ENCODE assay signal across 19 cellular contexts in genomic region chr11:25899761-25900160, GRCh38.
"Had no signal": no experiment of that assay in that cellular context is flagged by ENCODE, and none has a peak within 500 bp of the region (broad histone marks: within the 10 kb centered on the region; RNA-seq: fewer than 3 reads in every experiment).

No MANE protein-coding gene starts in this region.

- H3K27ac Mint-ChIP-seq: mesothelial cell of epicardium; naive B cell; natural killer cell; stimulated activated naive B cell treated with anti-CD40 and anti-IgM and Interleukin-4, amounts not matched to agents 10 μg/mL and 1 μg/mL and 100 μg/mL, for 72 hours had no signal

- DNase-seq: islet precursor cell; left ventricle myocardium inferior; mesendoderm; naive B cell; natural killer cell; nucleus accumbens; pancreas; posterior cingulate gyrus; right lobe of liver; stimulated activated CD4-positive, alpha-beta T cell treated with anti-CD3 and anti-CD28 coated beads, Interleukin-2, amount 100 ng/mL, for 24 hours; stimulated activated CD4-positive, alpha-beta T cell treated with anti-CD3 and anti-CD28 coated beads, Interleukin-4, amount 100 ng/mL, for 1 hour; stimulated activated naive B cell treated with anti-CD40 and anti-IgM and Interleukin-4, amounts not matched to agents 10 μg/mL and 1 μg/mL and 100 μg/mL, for 72 hours; stimulated activated naive CD8-positive, alpha-beta T cell treated with anti-CD3 and anti-CD28 coated beads, Interleukin-15, Interleukin-2, amounts not matched to agents 100 U/mL and 50 U/mL, for 24 hours; stomach; testis; thyroid gland; transverse colon; upper lobe of left lung had no signal

- H3K27me3 Mint-ChIP-seq: naive B cell; stimulated activated naive B cell treated with anti-CD40 and anti-IgM and Interleukin-4, amounts not matched to agents 10 μg/mL and 1 μg/mL and 100 μg/mL, for 72 hours had no signal

- H3K4me1 Mint-ChIP-seq: naive B cell; natural killer cell; stimulated activated naive B cell treated with anti-CD40 and anti-IgM and Interleukin-4, amounts not matched to agents 10 μg/mL and 1 μg/mL and 100 μg/mL, for 72 hours had no signal

- H3K4me3 Mint-ChIP-seq: mesothelial cell of epicardium; natural killer cell; stimulated activated naive B cell treated with anti-CD40 and anti-IgM and Interleukin-4, amounts not matched to agents 10 μg/mL and 1 μg/mL and 100 μg/mL, for 72 hours had no signal

- H3K36me3 Mint-ChIP-seq: mesothelial cell of epicardium; naive B cell; stimulated activated naive B cell treated with anti-CD40 and anti-IgM and Interleukin-4, amounts not matched to agents 10 μg/mL and 1 μg/mL and 100 μg/mL, for 72 hours had no signal

- H3K9me3 Mint-ChIP-seq: stimulated activated naive B cell treated with anti-CD40 and anti-IgM and Interleukin-4, amounts not matched to agents 10 μg/mL and 1 μg/mL and 100 μg/mL, for 72 hours had no signal
